Comparison of ENCODE assay signal across 8 cellular contexts in the genomic region with DNA sequence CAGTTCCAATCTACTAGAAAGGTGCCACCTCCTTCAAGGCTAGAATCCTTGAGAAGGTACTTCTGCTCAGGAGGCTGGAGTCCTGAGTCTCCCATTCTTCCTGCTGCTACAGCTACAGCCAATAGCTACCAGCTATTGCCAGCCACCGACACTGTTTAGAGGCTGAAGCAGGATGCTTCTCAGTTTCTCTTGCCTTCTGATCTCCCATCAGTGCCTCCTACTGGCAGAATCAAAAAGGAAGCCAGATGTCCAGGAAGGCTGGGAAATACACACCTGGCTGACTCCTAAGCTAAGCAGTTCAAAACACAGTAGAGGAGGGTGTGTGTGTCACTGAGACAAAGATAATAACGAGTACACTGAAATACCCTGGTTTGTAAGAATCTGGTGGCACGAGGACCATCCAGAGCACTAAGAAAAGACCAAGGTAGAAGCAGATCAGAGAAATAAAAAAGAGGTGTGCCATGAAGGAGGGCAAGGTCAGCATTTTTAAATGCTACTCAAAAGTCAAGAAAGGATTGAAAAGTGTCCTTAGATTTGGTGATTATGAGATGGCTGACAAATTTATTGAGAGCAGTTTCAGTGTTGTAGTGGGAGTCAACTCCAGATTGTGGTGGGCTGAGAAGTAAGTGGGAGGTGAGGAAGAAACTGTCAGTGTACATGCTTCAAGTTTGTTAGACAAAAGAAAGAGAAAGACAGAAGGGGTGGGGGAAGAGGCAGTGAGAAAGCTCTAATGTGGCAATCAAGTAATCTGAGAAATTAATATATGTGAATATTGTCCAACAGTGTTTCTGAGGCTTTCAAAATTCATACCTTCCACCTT. TPM values are rescaled to one million over a fixed set of nuclear protein-coding genes. Genes with fewer than 3 reads are reported as not detected.
DNase-seq lines count a peak whose midpoint lies in the region; ATAC-seq and FAIRE-seq lines count a peak whose summit lies in the region.

No MANE protein-coding gene starts in this region.

- no peaks in the 10 kb centered on the region for H3K27me3 ChIP-seq in adipocyte (replicated peaks; ENCODE audit: control insufficient read depth, insufficient read depth, low read length)

- no peak for FAIRE-seq in RCC 7860 (lab: Jason Lieb, UNC)

- H3K9ac ChIP-seq in adipocyte (ENCODE audit: low read length): peak overlapping the region; percentile 11

- H3K36me3 ChIP-seq in adipocyte (ENCODE audit: control insufficient read depth, insufficient read depth, low read length, severe bottlenecking): no peaks in the 10 kb centered on the region

- H3K4me1 ChIP-seq in adipocyte (ENCODE audit: control insufficient read depth, insufficient read depth, low read length): peaks cover 40% of the 10 kb centered on the region

- no peaks in the 10 kb centered on the region for H3K9me3 ChIP-seq in adipocyte (ENCODE audit: control insufficient read depth, low read length)

- DNase-seq in DMS 273 treated with DMSO at 0.1 percent for 48 hours (lab: John Stamatoyannopoulos, UW) (peak; percentile 25), HT1080 (ENCODE audit: low read depth) (peak; percentile 30), adipocyte (ENCODE audit: low read depth) (no peak), myocyte (ENCODE audit: low read depth) (peak; percentile 11), NCI-H187 (lab: John Stamatoyannopoulos, UW) (no peak), RCC 7860 (ENCODE audit: low spot score) (no peak)
- DNase-seq in stimulated activated CD4-positive, alpha-beta T cell treated with anti-CD3 and anti-CD28 coated beads, Interleukin-4, amount 100 ng/mL, for 1 hour: no peak

- no peak for ATAC-seq in GM18511 (IDR thresholded peaks at IDR 0.05; ENCODE audit: unreplicated experiment)

- H3K4me3 ChIP-seq in adipocyte (ENCODE audit: low read length): no peak overlapping the region

RNA-seq across cellular contexts. Expression of a gene that starts 2.3 kb away (rescaled TPM):
- 3.4 and 3.9 TPM in 2 replicates for total RNA-seq in HT1080 (2014; rRNA removed; shearing (Covaris generic))
- polyA plus RNA-seq in HT1080 (2015; cell fraction: cytosol; rRNA removed): 8.5 and 9.1 TPM in 2 replicates
- polyA plus RNA-seq in HT1080 (2015; cell fraction: nucleus; rRNA removed): 16.5 and 18.1 TPM in 2 replicates
- 2.1 and 4.3 TPM in 2 replicates for total RNA-seq in myocyte
- polyA plus RNA-seq in myocyte (2012): 6.3 TPM

RNA-seq across cellular contexts. Expression of a gene that starts 13.2 kb away (rescaled TPM):
- 119 and 125 TPM in 2 replicates for total RNA-seq in HT1080 (2014; rRNA removed; shearing (Covaris generic))
- 129 TPM in 2 replicates for polyA plus RNA-seq in HT1080 (2015; cell fraction: cytosol; rRNA removed)
- 356 and 358 TPM in 2 replicates for polyA plus RNA-seq in HT1080 (2015; cell fraction: nucleus; rRNA removed)
- total RNA-seq in myocyte: 108 and 112 TPM in 2 replicates
- polyA plus RNA-seq in myocyte (2012): 126 TPM

RNA-seq across cellular contexts. Expression of a gene that starts 14.4 kb away (rescaled TPM):
- total RNA-seq in HT1080 (2014; rRNA removed; shearing (Covaris generic)): 0.07 and 0.16 TPM in 2 replicates
- polyA plus RNA-seq in HT1080 (2015; cell fraction: cytosol; rRNA removed): 0.76 and 1.2 TPM in 2 replicates
- 2.1 and 2.7 TPM in 2 replicates for polyA plus RNA-seq in HT1080 (2015; cell fraction: nucleus; rRNA removed)
- not detected in 2 replicates for total RNA-seq in myocyte
- not detected for polyA plus RNA-seq in myocyte (2012)

RNA-seq across cellular contexts. Expression of a gene that starts 54.2 kb away (rescaled TPM):
- total RNA-seq in HT1080 (2014; rRNA removed; shearing (Covaris generic)): not detected in 2 replicates
- 0.09 TPM in 1 of 2 replicates, not detected in the other for polyA plus RNA-seq in HT1080 (2015; cell fraction: cytosol; rRNA removed)
- 0.11 and 0.28 TPM in 2 replicates for polyA plus RNA-seq in HT1080 (2015; cell fraction: nucleus; rRNA removed)
- total RNA-seq in myocyte: not detected in 2 replicates
- polyA plus RNA-seq in myocyte (2012): not detected

Comparison
In these comparisons a context has a peak if more than half of its experiments do, and no peak if none do; other contexts are left out.
1. DNase-seq: peak in DMS 273 treated with DMSO at 0.1 percent for 48 hours (single experiment), HT1080 (single experiment) and myocyte (single experiment); none in adipocyte (single experiment), NCI-H187 (0 of 2), stimulated activated CD4-positive, alpha-beta T cell treated with anti-CD3 and anti-CD28 coated beads, Interleukin-4, amount 100 ng/mL, for 1 hour (single experiment) and RCC 7860 (single experiment).